2 cellular contexts compared by ENCODE assay signal in the genomic region with DNA sequence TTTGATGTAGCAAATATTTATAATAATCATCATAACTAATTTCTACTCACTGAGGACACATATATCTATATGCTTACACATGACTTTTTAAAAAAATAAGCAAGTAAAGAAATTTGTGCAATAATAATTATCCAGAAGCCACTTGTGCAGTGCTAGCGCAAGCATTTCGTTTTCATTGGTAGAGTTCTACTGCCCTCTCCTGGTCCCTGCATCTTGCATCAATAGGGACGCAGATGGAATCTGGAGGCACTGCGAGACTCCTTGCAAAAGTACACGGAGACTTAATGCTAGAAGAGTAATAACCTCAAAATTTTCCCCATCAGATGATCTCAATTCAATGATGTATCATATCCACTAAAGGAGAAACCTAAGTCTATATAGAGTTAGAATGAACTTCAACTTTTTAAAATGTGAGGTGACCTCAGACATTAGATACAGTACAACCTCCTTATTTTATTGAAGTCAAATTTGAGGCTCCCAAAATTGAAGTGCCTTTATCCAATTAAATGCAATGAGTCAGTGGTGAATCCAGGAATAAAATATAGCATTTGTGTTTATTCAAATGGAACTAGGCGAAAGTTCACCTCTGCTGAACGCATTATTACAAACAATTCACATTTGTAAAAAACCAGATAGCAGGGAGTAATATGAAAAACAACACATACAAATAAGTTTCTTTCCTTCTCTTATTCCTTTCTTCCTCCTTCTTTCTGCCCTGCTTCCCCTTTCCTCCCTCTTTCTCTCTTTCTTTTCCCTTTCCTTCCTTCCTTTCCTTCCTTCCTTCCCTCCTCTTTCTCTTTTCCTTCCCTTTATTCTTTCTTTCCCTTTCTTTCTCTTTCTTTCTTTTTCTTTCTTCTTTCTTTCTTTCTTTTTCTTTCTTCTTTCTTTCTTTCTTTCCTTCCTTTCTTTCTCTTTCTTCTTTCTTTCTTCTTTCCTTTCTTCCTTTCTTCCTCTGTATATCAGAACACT.
TF ChIP-seq lines count a peak whose summit lies in the region.

No MANE protein-coding gene starts in this region.

TF ChIP-seq in WTC11, 78 proteins besides CTCF, POLR2A, EP300 and RAD21:
- TF ChIP-seq, protein P1, sequence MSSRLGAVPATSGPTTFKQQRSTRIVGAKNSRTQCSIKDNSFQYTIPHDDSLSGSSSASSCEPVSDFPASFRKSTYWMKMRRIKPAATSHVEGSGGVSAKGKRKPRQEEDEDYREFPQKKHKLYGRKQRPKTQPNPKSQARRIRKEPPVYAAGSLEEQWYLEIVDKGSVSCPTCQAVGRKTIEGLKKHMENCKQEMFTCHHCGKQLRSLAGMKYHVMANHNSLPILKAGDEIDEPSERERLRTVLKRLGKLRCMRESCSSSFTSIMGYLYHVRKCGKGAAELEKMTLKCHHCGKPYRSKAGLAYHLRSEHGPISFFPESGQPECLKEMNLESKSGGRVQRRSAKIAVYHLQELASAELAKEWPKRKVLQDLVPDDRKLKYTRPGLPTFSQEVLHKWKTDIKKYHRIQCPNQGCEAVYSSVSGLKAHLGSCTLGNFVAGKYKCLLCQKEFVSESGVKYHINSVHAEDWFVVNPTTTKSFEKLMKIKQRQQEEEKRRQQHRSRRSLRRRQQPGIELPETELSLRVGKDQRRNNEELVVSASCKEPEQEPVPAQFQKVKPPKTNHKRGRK (CRISPR knock-in tag; IDR thresholded peaks at IDR 0.05; ENCODE audit: borderline replicate concordance) = peak; percentile 96
- TF ChIP-seq PRRX2 (CRISPR knock-in tag; IDR thresholded peaks at IDR 0.05) = no peak

TF ChIP-seq in H1, 55 proteins besides CTCF, POLR2A, EP300 and RAD21:
- TF ChIP-seq CEBPB (IDR thresholded peaks at IDR 0.05; ENCODE audit: low read depth, low read length) (0 out of 2 replicates have a peak, but pooled peaks have one; percentile 33), GTF2F1 (IDR thresholded peaks at IDR 0.05; ENCODE audit: borderline replicate concordance, low read depth, low read length) (no peak)
